8 cellular contexts compared by ENCODE assay signal in the genomic region with DNA sequence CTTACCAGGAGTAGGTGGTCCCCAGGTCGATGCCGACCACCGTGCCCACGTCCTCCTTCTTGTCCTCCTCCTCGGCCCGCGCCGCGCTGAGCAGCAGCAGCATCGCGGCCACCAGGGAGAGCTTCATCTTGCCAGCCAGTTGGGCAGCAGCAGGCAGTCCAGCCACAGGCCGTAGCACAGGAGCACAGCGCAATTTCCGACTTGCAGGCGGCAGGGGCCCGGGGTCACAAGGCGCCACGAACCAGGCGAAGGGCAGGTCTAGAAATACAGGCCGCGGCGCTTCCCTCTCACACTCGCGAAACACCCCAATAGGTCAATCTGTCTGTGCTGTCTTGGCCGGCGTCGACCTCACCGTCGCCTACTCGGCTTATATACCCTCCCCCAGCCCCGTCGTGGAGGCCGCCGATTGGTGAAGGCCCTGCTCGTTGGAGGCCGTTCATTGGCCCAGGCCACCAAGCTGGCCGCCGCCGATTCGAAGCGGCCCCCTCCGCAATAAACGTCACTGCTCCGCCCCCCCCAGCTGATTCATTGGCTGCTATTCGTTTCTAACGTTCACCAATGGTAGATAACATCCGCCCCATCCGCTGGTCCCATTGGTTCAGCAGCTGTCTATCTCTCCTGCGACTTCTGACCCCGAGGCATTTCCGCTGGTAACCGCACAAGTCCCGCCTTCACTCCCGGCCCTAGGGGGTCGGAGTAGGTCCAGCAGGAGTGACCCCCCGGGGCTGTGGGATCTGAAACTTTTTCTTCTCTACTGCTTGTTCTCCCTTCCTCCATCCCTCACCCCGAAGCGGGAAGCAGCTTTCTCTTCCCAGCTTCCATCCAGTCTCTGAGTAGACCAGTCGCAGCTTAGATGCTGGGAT. TPM values are rescaled to one million over a fixed set of nuclear protein-coding genes. Genes with fewer than 3 reads are reported as not detected.
DNase-seq lines count a peak whose midpoint lies in the region; ATAC-seq and TF ChIP-seq lines count a peak whose summit lies in the region.

Gene HSPA5, minus strand, starts transcription at position 344 of the 863 bp plus-strand sequence. Its CDS starts 217 bp downstream, at position 127.

- peak within 1 kb of the TSS; percentile 99 for H3K27ac Mint-ChIP-seq in activated T-cell treated with anti-CD3 and anti-CD28 coated beads, Interleukin-2, amount 50 U/mL, for 24 hours

- no peaks in the 10 kb centered on the region for H3K27me3 ChIP-seq in mucosa of rectum (ENCODE audit: control insufficient read depth in 2 of 2, insufficient read depth in 2 of 2, low read length in 2 of 2)

- H3K4me1 ChIP-seq in mucosa of rectum (ENCODE audit: control insufficient read depth in 2 of 2, insufficient read depth in 2 of 2, low read length in 2 of 2), result peaks cover 21 to 27% of the 10 kb centered on the region in 2 donors

- peaks cover 26 to 32% of the 10 kb centered on the region in 2 donors for H3K36me3 ChIP-seq in mucosa of rectum (ENCODE audit: control insufficient read depth in 2 of 2, insufficient read depth in 2 of 2, low read length in 2 of 2)

- H3K4me3 Mint-ChIP-seq in activated T-cell treated with anti-CD3 and anti-CD28 coated beads, Interleukin-2, amount 50 U/mL, for 24 hours, result peak within 1 kb of the TSS; percentile 93

- peaks cover 50% of the 10 kb centered on the region for H3K4me1 Mint-ChIP-seq in activated T-cell treated with anti-CD3 and anti-CD28 coated beads, Interleukin-2, amount 50 U/mL, for 24 hours (ENCODE audit: low read depth)

- ATAC-seq in GM21717 (IDR thresholded peaks at IDR 0.05; ENCODE audit: unreplicated experiment), result peak; percentile 92

- no peaks in the 10 kb centered on the region for H3K27me3 Mint-ChIP-seq in activated T-cell treated with anti-CD3 and anti-CD28 coated beads, Interleukin-2, amount 50 U/mL, for 24 hours

- TF ChIP-seq POLR2A in erythroblast (IDR thresholded peaks at IDR 0.05; ENCODE audit: low read length), result peak; percentile 98

- DNase-seq in DMS53 treated with DMSO at 0.1 percent for 48 hours (lab: John Stamatoyannopoulos, UW; ENCODE audit: unreplicated experiment), result peak; percentile 98
- DNase-seq in KBM-7, result peak; percentile 100
- peak; percentile 99 for DNase-seq in activated T-cell treated with anti-CD3 and anti-CD28 coated beads, Interleukin-2, amount 50 U/mL, for 24 hours
- peak; percentile 100 for DNase-seq in erythroblast (lab: John Stamatoyannopoulos, UW)
- peak; percentile 100 for DNase-seq in stimulated activated CD8-positive, alpha-beta memory T cell treated with anti-CD3 and anti-CD28 coated beads, Interleukin-4, amount 100 ng/mL, for 48 hours

- peak within 1 kb of the TSS; percentile 94 to 96 for H3K27ac ChIP-seq in mucosa of rectum (ENCODE audit: low read depth in 2 of 2, low read length in 2 of 2)

- no peaks in the 10 kb centered on the region for H3K9me3 Mint-ChIP-seq in activated T-cell treated with anti-CD3 and anti-CD28 coated beads, Interleukin-2, amount 50 U/mL, for 24 hours

- no peaks in the 10 kb centered on the region for H3K9me3 ChIP-seq in mucosa of rectum (ENCODE audit: control insufficient read depth in 2 of 2, low read length in 2 of 2)

- H3K36me3 Mint-ChIP-seq in activated T-cell treated with anti-CD3 and anti-CD28 coated beads, Interleukin-2, amount 50 U/mL, for 24 hours (ENCODE audit: low read depth), result peaks cover 60% of the 10 kb centered on the region

- peak within 1 kb of the TSS; percentile 94 to 98 for H3K4me3 ChIP-seq in mucosa of rectum (ENCODE audit: low read length in 2 of 2)

- peak within 1 kb of the TSS; percentile 96 to 99 for H3K9ac ChIP-seq in mucosa of rectum (ENCODE audit: low read depth in 1 of 2, low read length in 2 of 2)

- in situ Hi-C loops in KBM-7 (cut with MboI; ENCODE audit: low pct_unique_long_range_greater_than_20kb, low sequenced_read_pairs), result no loop called here

TF ChIP-seq in PFSK-1, 5 proteins besides CTCF, POLR2A, EP300 and RAD21:
- TF ChIP-seq SIN3A (IDR thresholded peaks at IDR 0.05; ENCODE audit: borderline replicate concordance, insufficient read depth, low read length) (peak; percentile 66; the same call in 1 of the 2 replicates), TAF1 (IDR thresholded peaks at IDR 0.05; ENCODE audit: borderline replicate concordance, insufficient read depth, low read length) (peak; percentile 90), FOXP2 (optimal IDR thresholded peaks at IDR 0.05; ENCODE audit: borderline replicate concordance, extremely low read depth, extremely low read length, insufficient read depth) (peak; percentile 8), REST (IDR thresholded peaks at IDR 0.05; ENCODE audit: insufficient read depth in 1 of 2, low read depth in 2 of 2, low read length in 2 of 2) (0 out of 4 replicates have a peak, but pooled peaks have one; percentile 22 to 37), POLR2AphosphoS5 (IDR thresholded peaks at IDR 0.05; ENCODE audit: low read depth, low read length) (peak; percentile 97)

RNA-seq across cellular contexts. Expression of gene HSPA5, which starts in this region (rescaled TPM):
- 698 TPM for polyA plus RNA-seq in PFSK-1 (2012; ENCODE audit: insufficient read length, low read depth)

Comparison
In these comparisons a context has a peak if more than half of its experiments do, and no peak if none do; other contexts are left out.
1. Peak in every context shown above with its lines: DNase-seq, ATAC-seq, H3K4me3 ChIP-seq and H3K27ac ChIP-seq.